ENCODE assay signal across 13 cellular contexts in the genomic region with DNA sequence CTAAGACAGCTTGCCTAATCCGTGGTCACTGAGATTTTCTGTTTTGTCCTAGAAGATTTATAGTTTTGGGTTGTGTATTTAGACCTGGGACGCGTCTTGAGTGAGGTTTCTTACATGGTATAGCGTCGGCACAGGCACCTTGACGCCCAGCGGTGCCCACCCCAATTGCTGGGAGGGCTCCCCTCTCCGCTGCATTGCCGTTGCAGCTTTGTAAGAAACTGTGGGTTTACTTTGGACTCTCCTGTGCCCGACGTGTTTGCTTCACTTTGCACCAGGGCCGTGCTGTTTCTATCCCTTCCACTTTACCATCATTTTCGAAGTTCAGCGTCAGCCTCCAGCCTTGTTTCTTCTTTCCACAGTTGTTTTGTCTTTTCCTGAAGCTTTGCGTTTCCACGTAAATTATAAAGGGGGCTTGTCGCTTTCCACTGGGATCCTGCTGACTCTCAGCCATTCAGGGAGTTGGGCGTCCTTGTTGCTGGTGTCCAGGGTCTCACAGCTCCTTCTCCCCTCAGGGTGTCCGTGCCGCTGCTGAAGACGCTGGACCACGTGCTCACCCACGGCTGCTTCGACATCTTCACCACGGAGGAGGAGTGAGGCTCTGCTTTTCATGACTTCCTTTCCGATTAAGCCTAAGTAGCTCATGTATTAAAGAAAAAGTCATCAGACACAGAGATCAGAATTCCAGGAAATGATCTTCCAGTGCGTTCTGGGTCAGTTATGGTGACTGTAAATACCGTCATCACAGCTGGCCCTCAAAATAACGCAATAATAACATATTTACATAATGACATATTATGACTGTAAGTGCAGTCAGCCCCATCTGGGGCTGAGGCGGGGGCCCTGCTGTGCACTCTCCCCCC.
DNase-seq lines count a peak whose midpoint lies in the region; ATAC-seq, FAIRE-seq and TF ChIP-seq lines count a peak whose summit lies in the region.
"Had no signal": no experiment of that assay in that cellular context is flagged by ENCODE, and none has a peak within 500 bp of the region (broad histone marks: within the 10 kb centered on the region; RNA-seq: fewer than 3 reads in every experiment).

No MANE protein-coding gene starts in this region.

- no peaks in the 10 kb centered on the region for H3K4me1 Mint-ChIP-seq in activated naive CD8-positive, alpha-beta T cell treated with anti-CD3 and anti-CD28 coated beads, Interleukin-2, amount 10 ng/mL, durations not matched to agents 7 days and 5 days
- H3K4me1 Mint-ChIP-seq in activated naive CD8-positive, alpha-beta T cell treated with anti-CD3 and anti-CD28 coated beads, Interleukin-2, amount 50 U/mL, for 24 hours = no peaks in the 10 kb centered on the region
- H3K4me1 Mint-ChIP-seq in brain (peaks cover 5% of the 10 kb centered on the region), type B pancreatic cell (ENCODE audit: unreplicated experiment) (no peaks in the 10 kb centered on the region)

- TF ChIP-seq CTCF in brain (conservative IDR thresholded peaks at IDR 0.05) (no peak), kidney (IDR thresholded peaks at IDR 0.05; ENCODE audit: borderline replicate concordance, extremely low read depth, insufficient read depth) (no peak), type B pancreatic cell (conservative IDR thresholded peaks at IDR 0.05) (no peak)

- H3K36me3 Mint-ChIP-seq in activated naive CD8-positive, alpha-beta T cell treated with anti-CD3 and anti-CD28 coated beads, Interleukin-2, amount 10 ng/mL, durations not matched to agents 7 days and 5 days = peaks cover 17% of the 10 kb centered on the region
- peaks cover 18% of the 10 kb centered on the region for H3K36me3 Mint-ChIP-seq in activated naive CD8-positive, alpha-beta T cell treated with anti-CD3 and anti-CD28 coated beads, Interleukin-2, amount 50 U/mL, for 24 hours (ENCODE audit: low read depth)
- H3K36me3 Mint-ChIP-seq in brain (peaks cover 76% of the 10 kb centered on the region), type B pancreatic cell (peaks cover 12% of the 10 kb centered on the region)

- FAIRE-seq in kidney (lab: Jason Lieb, UNC) = no peak

- H3K9me3 Mint-ChIP-seq in activated naive CD8-positive, alpha-beta T cell treated with anti-CD3 and anti-CD28 coated beads, Interleukin-2, amount 10 ng/mL, durations not matched to agents 7 days and 5 days = no peaks in the 10 kb centered on the region
- no peaks in the 10 kb centered on the region for H3K9me3 Mint-ChIP-seq in activated naive CD8-positive, alpha-beta T cell treated with anti-CD3 and anti-CD28 coated beads, Interleukin-2, amount 50 U/mL, for 24 hours
- no peaks in the 10 kb centered on the region for H3K9me3 Mint-ChIP-seq in brain
- no peaks in the 10 kb centered on the region for H3K9me3 Mint-ChIP-seq in type B pancreatic cell
- H3K9me3 Mint-ChIP-seq: activated CD4-positive, alpha-beta memory T cell treated with anti-CD3 and anti-CD28 coated beads for 36 hours had no signal

- H3K27me3 Mint-ChIP-seq in activated naive CD8-positive, alpha-beta T cell treated with anti-CD3 and anti-CD28 coated beads, Interleukin-2, amount 10 ng/mL, durations not matched to agents 7 days and 5 days = no peaks in the 10 kb centered on the region
- H3K27me3 Mint-ChIP-seq in activated naive CD8-positive, alpha-beta T cell treated with anti-CD3 and anti-CD28 coated beads, Interleukin-2, amount 50 U/mL, for 24 hours = no peaks in the 10 kb centered on the region
- no peaks in the 10 kb centered on the region for H3K27me3 Mint-ChIP-seq in brain
- no peaks in the 10 kb centered on the region for H3K27me3 Mint-ChIP-seq in type B pancreatic cell
- H3K27me3 Mint-ChIP-seq: activated CD4-positive, alpha-beta memory T cell treated with anti-CD3 and anti-CD28 coated beads for 36 hours had no signal

- H3K4me3 ChIP-seq in kidney (ENCODE audit: low read length in 2 of 2) = no peak overlapping the region
- H3K4me3 ChIP-seq: esophagus squamous epithelium had no signal

- ATAC-seq in activated naive CD8-positive, alpha-beta T cell treated with anti-CD3 and anti-CD28 coated beads, Interleukin-2, amount 10 ng/mL, durations not matched to agents 7 days and 5 days (ENCODE audit: low read depth) = no peak
- ATAC-seq in activated naive CD8-positive, alpha-beta T cell treated with anti-CD3 and anti-CD28 coated beads, Interleukin-2, amount 50 U/mL, for 24 hours = no peak
- ATAC-seq in GM19467 (IDR thresholded peaks at IDR 0.05; ENCODE audit: unreplicated experiment) = no peak
- ATAC-seq: left colon had no signal

- in situ Hi-C loops in KBM-7 (cut with MboI; ENCODE audit: low pct_unique_long_range_greater_than_20kb, low sequenced_read_pairs) = no loop called here

- peaks cover 13 to 19% of the 10 kb centered on the region in 2 donors for H3K36me3 ChIP-seq in kidney (ENCODE audit: control insufficient read depth in 1 of 2, insufficient read depth in 2 of 2, low read length in 2 of 2)

- no peak overlapping the region for H3K27ac Mint-ChIP-seq in activated naive CD8-positive, alpha-beta T cell treated with anti-CD3 and anti-CD28 coated beads, Interleukin-2, amount 10 ng/mL, durations not matched to agents 7 days and 5 days
- H3K27ac Mint-ChIP-seq in activated naive CD8-positive, alpha-beta T cell treated with anti-CD3 and anti-CD28 coated beads, Interleukin-2, amount 50 U/mL, for 24 hours = no peak overlapping the region
- H3K27ac Mint-ChIP-seq in brain (peak overlapping the region in 3 of 5 experiments; percentile 71 to 89 (median 84)), type B pancreatic cell (peak overlapping the region; percentile 8)
- H3K27ac Mint-ChIP-seq: activated CD4-positive, alpha-beta memory T cell treated with anti-CD3 and anti-CD28 coated beads for 36 hours had no signal

- intact Hi-C loops in kidney (cut with DNase I) = no loop called here

- H3K9me3 ChIP-seq in kidney (ENCODE audit: control insufficient read depth in 1 of 2, low read length in 2 of 2) = no peaks in the 10 kb centered on the region
- H3K9me3 ChIP-seq: esophagus squamous epithelium had no signal

- H3K27ac ChIP-seq in kidney (ENCODE audit: low read depth in 2 of 2, low read length in 2 of 2) = no peak overlapping the region
- H3K27ac ChIP-seq: esophagus squamous epithelium had no signal

- H3K4me1 ChIP-seq in kidney (ENCODE audit: control insufficient read depth in 1 of 2, insufficient read depth in 1 of 2, low read depth in 1 of 2, low read length in 2 of 2) = no peaks in the 10 kb centered on the region

- DNase-seq in activated naive CD8-positive, alpha-beta T cell treated with anti-CD3 and anti-CD28 coated beads, Interleukin-2, amount 10 ng/mL, durations not matched to agents 7 days and 5 days = peak; percentile 13
- DNase-seq in activated naive CD8-positive, alpha-beta T cell treated with anti-CD3 and anti-CD28 coated beads, Interleukin-2, amount 50 U/mL, for 24 hours = no peak
- DNase-seq in kidney (peak; percentile 45), type B pancreatic cell (ENCODE audit: extremely low spot score, unreplicated experiment) (peak; percentile 45), NCI-H2029 (lab: John Stamatoyannopoulos, UW) (no peak), KBM-7 (no peak)
- DNase-seq: activated CD4-positive, alpha-beta memory T cell treated with anti-CD3 and anti-CD28 coated beads for 36 hours; esophagus squamous epithelium; NCI-H1417 treated with DMSO at 0.1 percent for 48 hours; NCI-H748 treated with DMSO at 0.1 percent for 48 hours had no signal

- no peak overlapping the region for H3K9ac ChIP-seq in kidney (ENCODE audit: low read length in 2 of 2)

- POLR2A ChIA-PET in activated naive CD8-positive, alpha-beta T cell treated with anti-CD3 and anti-CD28 coated beads, Interleukin-2, amount 10 ng/mL, durations not matched to agents 7 days and 5 days (lab: Charles Lee) = no interaction called here

- no peak overlapping the region for H3K4me3 Mint-ChIP-seq in activated naive CD8-positive, alpha-beta T cell treated with anti-CD3 and anti-CD28 coated beads, Interleukin-2, amount 10 ng/mL, durations not matched to agents 7 days and 5 days
- H3K4me3 Mint-ChIP-seq in activated naive CD8-positive, alpha-beta T cell treated with anti-CD3 and anti-CD28 coated beads, Interleukin-2, amount 50 U/mL, for 24 hours = no peak overlapping the region
- H3K4me3 Mint-ChIP-seq in brain (no peak overlapping the region), type B pancreatic cell (no peak overlapping the region)
- H3K4me3 Mint-ChIP-seq: activated CD4-positive, alpha-beta memory T cell treated with anti-CD3 and anti-CD28 coated beads for 36 hours had no signal

Comparison
In these comparisons a context has a peak if more than half of its experiments do, and no peak if none do; other contexts are left out.
1. DNase-seq: peak in activated naive CD8-positive, alpha-beta T cell treated with anti-CD3 and anti-CD28 coated beads, Interleukin-2, amount 10 ng/mL, durations not matched to agents 7 days and 5 days (single experiment), kidney (single experiment) and type B pancreatic cell (single experiment); none in activated naive CD8-positive, alpha-beta T cell treated with anti-CD3 and anti-CD28 coated beads, Interleukin-2, amount 50 U/mL, for 24 hours (single experiment), NCI-H2029 (single experiment) and KBM-7 (single experiment).
2. H3K27ac Mint-ChIP-seq: peak in brain (3 of 5) and type B pancreatic cell (single experiment); none in activated naive CD8-positive, alpha-beta T cell treated with anti-CD3 and anti-CD28 coated beads, Interleukin-2, amount 10 ng/mL, durations not matched to agents 7 days and 5 days (single experiment) and activated naive CD8-positive, alpha-beta T cell treated with anti-CD3 and anti-CD28 coated beads, Interleukin-2, amount 50 U/mL, for 24 hours (single experiment).